ENCODE assay signal across 8 cellular contexts in the genomic region with DNA sequence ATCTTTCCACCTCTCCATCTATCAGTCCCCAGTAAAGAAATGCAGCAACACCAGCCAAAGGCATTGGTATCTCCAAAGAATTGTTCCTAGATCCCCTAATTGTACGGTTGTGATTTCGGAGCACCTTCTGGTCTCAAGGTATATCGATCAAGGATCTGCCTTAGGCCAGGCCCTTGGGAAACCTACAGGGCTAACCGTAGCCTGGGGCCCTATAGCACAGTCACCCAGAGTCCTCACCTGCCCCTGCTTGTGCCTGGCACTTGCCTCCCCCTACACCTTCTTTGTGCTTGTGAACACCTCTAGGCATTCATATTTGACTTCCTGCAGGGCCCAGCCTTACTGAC. TPM values are rescaled to one million over a fixed set of nuclear protein-coding genes. Genes with fewer than 3 reads are reported as not detected.
A peak's percentile ranks its signal among the peaks of the same experiment; 100 is the strongest.
DNase-seq lines count a peak whose midpoint lies in the region; TF ChIP-seq lines count a peak whose summit lies in the region.

No MANE protein-coding gene starts in this region.

- H3K36me3 Mint-ChIP-seq in CD8-positive, alpha-beta memory T cell = peaks cover 15 to 70% (median 34%) of the 10 kb centered on the region in 3 donors

- peaks cover 0 to 18% of the 10 kb centered on the region in 2 donors for H3K27me3 Mint-ChIP-seq in CD8-positive, alpha-beta memory T cell

- CTCF ChIA-PET in CD8-positive, alpha-beta memory T cell (lab: Charles Lee) = interaction anchor here (1.3 to 2.2 kb wide), 4 partner anchors 15 to 107 kb away, joined by 3 to 7 read pairs (median 4); a partner anchor contains a TSS

- no peak for DNase-seq in CD8-positive, alpha-beta memory T cell
- DNase-seq in SJCRH30 = no peak
- DNase-seq in esophagus squamous epithelium (lab: John Stamatoyannopoulos, UW) = no peak
- no peak for DNase-seq in prostate gland (ENCODE audit: low spot score)
- no peak for DNase-seq in GM20000 (ENCODE audit: low spot score)
- no peak for DNase-seq in activated effector memory CD4-positive, alpha-beta T cell treated with anti-CD3 and anti-CD28 coated beads, Interleukin-2, amount 50 U/mL, for 16 hours
- DNase-seq in NCI-H2107 treated with DMSO at 0.1 percent for 48 hours (lab: John Stamatoyannopoulos, UW; ENCODE audit: unreplicated experiment) = no peak
- no peak for DNase-seq in T1000 (lab: John Stamatoyannopoulos, UW)

- no peak overlapping the region for H3K4me3 ChIP-seq in CD8-positive, alpha-beta memory T cell (ENCODE audit: low read length)
- peak overlapping the region; percentile 51 for H3K4me3 ChIP-seq in SJCRH30
- peak overlapping the region in 3 of 4 donors; percentile 10 to 47 (median 34) for H3K4me3 ChIP-seq in esophagus squamous epithelium
- H3K4me3 ChIP-seq in prostate gland = no peak overlapping the region

- H3K4me1 Mint-ChIP-seq in CD8-positive, alpha-beta memory T cell = peaks cover 53 to 63% (median 54%) of the 10 kb centered on the region in 3 donors

- no peaks in the 10 kb centered on the region for H3K27me3 ChIP-seq in CD8-positive, alpha-beta memory T cell (ENCODE audit: insufficient read depth, low read length, poor library complexity, severe bottlenecking)
- H3K27me3 ChIP-seq in SJCRH30 (no peaks in the 10 kb centered on the region), esophagus squamous epithelium (no peaks in the 10 kb centered on the region), prostate gland (replicated peaks; ENCODE audit: insufficient read depth) (no peaks in the 10 kb centered on the region)

- peaks cover 51% of the 10 kb centered on the region for H3K36me3 ChIP-seq in CD8-positive, alpha-beta memory T cell (ENCODE audit: insufficient read depth, low read length)
- no peaks in the 10 kb centered on the region for H3K36me3 ChIP-seq in SJCRH30
- peaks cover 5 to 52% (median 42%) of the 10 kb centered on the region in 3 donors for H3K36me3 ChIP-seq in esophagus squamous epithelium
- peaks cover 17 to 32% of the 10 kb centered on the region in 2 donors for H3K36me3 ChIP-seq in prostate gland

- intact Hi-C loops in esophagus squamous epithelium (cut with DNase I) (no loop called here), prostate gland (cut with DNase I) (loop anchor here (2.0 to 5.0 kb wide), 2 partner anchors 22 to 70 kb away; a partner anchor contains a TSS)

- H3K27ac ChIP-seq in CD8-positive, alpha-beta memory T cell (ENCODE audit: low read depth, low read length) = peak overlapping the region; percentile 58
- H3K27ac ChIP-seq in SJCRH30 = no peak overlapping the region; the same call in 1 of the 2 replicates
- H3K27ac ChIP-seq in esophagus squamous epithelium = peak overlapping the region; percentile 53 to 77 (median 75)
- H3K27ac ChIP-seq in prostate gland = peak overlapping the region; percentile 55 to 65

- peaks cover 0 to 7% (median 6%) of the 10 kb centered on the region in 5 donors for H3K9me3 Mint-ChIP-seq in CD8-positive, alpha-beta memory T cell

- no peaks in the 10 kb centered on the region for H3K9me3 ChIP-seq in CD8-positive, alpha-beta memory T cell (ENCODE audit: low read length)
- H3K9me3 ChIP-seq in SJCRH30 (replicated peaks) (no peaks in the 10 kb centered on the region), esophagus squamous epithelium (no peaks in the 10 kb centered on the region), prostate gland (no peaks in the 10 kb centered on the region)

- TF ChIP-seq CTCF in esophagus squamous epithelium (IDR thresholded peaks at IDR 0.05) (no peak), prostate gland (IDR thresholded peaks at IDR 0.05) (no peak), GM20000 (IDR thresholded peaks at IDR 0.05; ENCODE audit: extremely low read depth, missing control alignments) (no peak)

- TF ChIP-seq POLR2A in esophagus squamous epithelium (IDR thresholded peaks at IDR 0.05) (no peak), prostate gland (IDR thresholded peaks at IDR 0.05) (no peak)

- peak overlapping the region; percentile 48 to 100 (median 74) for H3K27ac Mint-ChIP-seq in CD8-positive, alpha-beta memory T cell

- H3K4me3 Mint-ChIP-seq in CD8-positive, alpha-beta memory T cell = peak overlapping the region; percentile 13 to 83 (median 37)

- H3K4me1 ChIP-seq in CD8-positive, alpha-beta memory T cell (ENCODE audit: insufficient read depth, low read length) = peaks cover 37% of the 10 kb centered on the region
- H3K4me1 ChIP-seq in SJCRH30 (no peaks in the 10 kb centered on the region), esophagus squamous epithelium (peaks cover 5 to 49% (median 13%) of the 10 kb centered on the region in 3 donors), prostate gland (replicated peaks) (peaks cover 9% of the 10 kb centered on the region)

- POLR2A ChIA-PET in CD8-positive, alpha-beta memory T cell (lab: Charles Lee) = interaction anchor here (8.4 kb wide), 1 partner anchor 20 kb away, joined by 149 read pairs; a partner anchor contains a TSS

- 87 to 96% methylated on average over 3 to 4 of the region's 4 CpGs for WGBS in esophagus squamous epithelium, 2 donors
- WGBS in prostate gland = 88% methylated on average over 4 of the region's 4 CpGs

RNA-seq across cellular contexts. Expression of a gene that starts 16.8 kb away (rescaled TPM):
- 10 to 100 TPM; 88.1 to 94.4 TPM for total RNA-seq in CD8-positive, alpha-beta memory T cell
- 0.63 TPM for polyA plus RNA-seq in CD8-positive, alpha-beta memory T cell
- total RNA-seq in SJCRH30 (2014; rRNA removed; shearing (Covaris generic)) = 108 and 113 TPM in 2 replicates
- total RNA-seq in esophagus squamous epithelium = 10 to 100 TPM; 11.2 to 43.7 (median 20.3) TPM
- total RNA-seq in prostate gland = 1 to 10 TPM; 2.1 to 6.6 TPM

RNA-seq across cellular contexts. Expression of a gene that starts 20.6 kb away (rescaled TPM):
- total RNA-seq in CD8-positive, alpha-beta memory T cell = 10 to 100 TPM; 69.2 to 70.2 TPM
- 36.8 TPM for polyA plus RNA-seq in CD8-positive, alpha-beta memory T cell
- 6.9 and 8.3 TPM in 2 replicates for total RNA-seq in SJCRH30 (2014; rRNA removed; shearing (Covaris generic))
- total RNA-seq in esophagus squamous epithelium (10 to 100 TPM in 2 of 4 donors, 1 to 10 TPM in 2; 3.2 to 16.4 (median 11.0) TPM), prostate gland (10 to 100 TPM; 20.1 to 31.7 TPM)

RNA-seq across cellular contexts. Expression of a gene that starts 21.9 kb away (rescaled TPM):
- 100 to 1,000 TPM; 167 to 168 TPM for total RNA-seq in CD8-positive, alpha-beta memory T cell
- polyA plus RNA-seq in CD8-positive, alpha-beta memory T cell = 17.7 TPM
- 55.8 and 64.6 TPM in 2 replicates for total RNA-seq in SJCRH30 (2014; rRNA removed; shearing (Covaris generic))
- total RNA-seq in esophagus squamous epithelium (10 to 100 TPM in 3 of 4 donors, 1 to 10 TPM in 1; 8.7 to 23.0 (median 17.9) TPM), prostate gland (10 to 100 TPM; 17.0 to 29.0 TPM)

RNA-seq across cellular contexts. Expression of a gene that starts 37.2 kb away (rescaled TPM):
- 1 to 10 TPM; 8.1 to 8.8 TPM for total RNA-seq in CD8-positive, alpha-beta memory T cell
- 30.0 TPM for polyA plus RNA-seq in CD8-positive, alpha-beta memory T cell
- 1.9 and 2.2 TPM in 2 replicates for total RNA-seq in SJCRH30 (2014; rRNA removed; shearing (Covaris generic))
- 10 to 100 TPM in 3 of 4 donors, 1 to 10 TPM in 1; 8.8 to 16.5 (median 13.4) TPM for total RNA-seq in esophagus squamous epithelium
- 10 to 100 TPM in 1 of 2 donors, 1 to 10 TPM in 1; 9.6 to 19.1 TPM for total RNA-seq in prostate gland

RNA-seq across cellular contexts. Expression of a gene that starts 51.0 kb away (rescaled TPM):
- total RNA-seq in CD8-positive, alpha-beta memory T cell = 10 to 100 TPM; 21.3 to 22.4 TPM
- 50.7 TPM for polyA plus RNA-seq in CD8-positive, alpha-beta memory T cell
- 13.0 and 19.8 TPM in 2 replicates for total RNA-seq in SJCRH30 (2014; rRNA removed; shearing (Covaris generic))
- total RNA-seq in esophagus squamous epithelium (10 to 100 TPM; 12.7 to 21.7 (median 15.5) TPM), prostate gland (10 to 100 TPM in 1 of 2 donors, 1 to 10 TPM in 1; 8.6 to 13.9 TPM)

Comparison
In these comparisons a context has a peak if more than half of its experiments do, and no peak if none do; other contexts are left out.
1. H3K4me3 ChIP-seq: peak in SJCRH30 (single experiment) and esophagus squamous epithelium (3 of 4); none in CD8-positive, alpha-beta memory T cell (single experiment) and prostate gland (0 of 2).